ENCODE assay signal across 15 cellular contexts in the genomic region with DNA sequence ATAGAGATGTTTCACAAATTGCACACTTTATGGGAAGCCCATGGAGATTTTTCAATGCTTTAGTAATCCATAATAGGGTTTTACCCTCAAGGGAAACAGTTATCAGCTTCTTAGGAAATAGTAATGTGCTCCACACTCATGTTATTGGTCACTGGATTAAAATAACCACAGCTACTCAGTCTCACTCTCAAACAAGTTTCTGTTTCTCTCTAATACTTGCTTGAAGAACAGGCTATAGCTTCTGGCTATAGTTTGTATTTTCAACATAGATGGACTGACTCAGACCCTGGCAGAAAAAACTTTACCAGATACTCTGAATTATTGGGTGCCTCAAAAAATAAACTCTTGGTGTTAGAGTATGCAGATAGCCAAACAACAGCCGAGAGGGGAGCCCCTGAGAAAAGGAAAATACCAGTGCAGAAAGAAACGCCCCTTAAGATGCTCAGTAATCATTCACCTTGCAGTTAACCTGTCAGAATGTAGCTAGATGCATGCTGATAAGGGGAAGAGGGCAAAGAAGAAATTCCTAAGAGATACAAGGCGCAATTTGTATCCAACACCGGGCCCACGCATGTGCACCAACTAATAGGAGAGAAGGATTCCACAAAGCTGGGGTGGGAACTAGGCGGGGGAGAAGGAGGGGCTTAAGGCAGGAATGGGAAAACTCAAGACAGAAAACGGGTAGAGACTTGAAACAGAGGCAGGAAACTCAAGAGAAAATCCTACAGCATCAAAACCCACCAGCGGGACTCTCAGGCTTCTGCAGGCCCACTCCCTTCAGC. TPM values are rescaled to one million over a fixed set of nuclear protein-coding genes. Genes with fewer than 3 reads are reported as not detected.
A peak's percentile ranks its signal among the peaks of the same experiment; 100 is the strongest.
DNase-seq lines count a peak whose midpoint lies in the region; ATAC-seq and TF ChIP-seq lines count a peak whose summit lies in the region.
"Had no signal": no experiment of that assay in that cellular context is flagged by ENCODE, and none has a peak within 500 bp of the region (broad histone marks: within the 10 kb centered on the region; RNA-seq: fewer than 3 reads in every experiment).

No MANE protein-coding gene starts in this region.

- TF ChIP-seq CTCF in omental fat pad (IDR thresholded peaks at IDR 0.05) = no peak

- DNase-seq in amniotic stem cell (lab: John Stamatoyannopoulos, UW) (peak; percentile 59), omental fat pad (ENCODE audit: low spot score) (no peak), NCI-H2029 treated with DMSO at 0.1 percent for 48 hours (lab: John Stamatoyannopoulos, UW) (no peak), NCI-H1694 treated with DMSO at 0.1 percent for 48 hours (lab: John Stamatoyannopoulos, UW) (no peak)
- DNase-seq in activated CD4-positive, alpha-beta T cell treated with anti-CD3 and anti-CD28 coated beads, Interleukin-2, amount 50 U/mL, for 48 hours = no peak
- DNase-seq: activated T-cell treated with anti-CD3 and anti-CD28 coated beads, Interleukin-2, amount 50 U/mL, for 1 hour; anterior cingulate cortex; CD4-positive, alpha-beta memory T cell; effector CD4-positive, alpha-beta T cell; NCI-H1417; NCI-H82; SK-N-SH had no signal

- ATAC-seq in GM18867 (IDR thresholded peaks at IDR 0.05; ENCODE audit: unreplicated experiment) (peak; percentile 95), HG02798 (IDR thresholded peaks at IDR 0.05; ENCODE audit: poor library complexity, unreplicated experiment) (peak; percentile 71), omental fat pad (ENCODE audit: low FRiP score) (peak; percentile 68), HG02763 (IDR thresholded peaks at IDR 0.05; ENCODE audit: unreplicated experiment) (no peak)

RNA-seq across cellular contexts. Expression of gene PDE4B, which starts 30.4 kb away (rescaled TPM):
- total RNA-seq in omental fat pad = 10 to 100 TPM; 11.2 to 49.5 (median 26.3) TPM
